ENCODE assay signal across 9 cellular contexts in genomic region chr11:118996926-118997626, GRCh38. TPM values are rescaled to one million over a fixed set of nuclear protein-coding genes. Genes with fewer than 3 reads are reported as not detected.
DNase-seq lines count a peak whose midpoint lies in the region; ATAC-seq and TF ChIP-seq lines count a peak whose summit lies in the region.
"Had no signal": no experiment of that assay in that cellular context is flagged by ENCODE, and none has a peak within 500 bp of the region (broad histone marks: within the 10 kb centered on the region; RNA-seq: fewer than 3 reads in every experiment).

No MANE protein-coding gene starts in this region.

- 47% methylated on average over 9 of the region's 22 CpGs; no CpG with 5 or more reads in 1 of the 2 experiments for WGBS in IMR-90 (ENCODE audit: extremely low coverage in 2 of 2, insufficient read length in 1 of 2), 2 experiments

- peak overlapping the region; percentile 99 for H3K4me3 Mint-ChIP-seq in WTC11
- H3K4me3 Mint-ChIP-seq in effector memory CD8-positive, alpha-beta T cell: peak overlapping the region; percentile 82 to 95

- H3K36me3 Mint-ChIP-seq in WTC11: peaks cover 40% of the 10 kb centered on the region
- H3K36me3 Mint-ChIP-seq in effector memory CD8-positive, alpha-beta T cell (ENCODE audit: insufficient read depth): peaks cover 38% of the 10 kb centered on the region

- H2BK15ac ChIP-seq in IMR-90 (ENCODE audit: low read depth, low read length): 0 out of 3 replicates have a peak overlapping the region, but pooled peaks have one; percentile 17

- TF ChIP-seq CTCF in IMR-90 (conservative IDR thresholded peaks at IDR 0.05; ENCODE audit: low read depth, low read length) (peak; percentile 27; the same call in 1 of the 2 replicates), WTC11 (IDR thresholded peaks at IDR 0.05) (no peak), mucosa of descending colon (IDR thresholded peaks at IDR 0.05) (no peak), tibial artery (IDR thresholded peaks at IDR 0.05) (peak in 1 of 2 experiments; percentile 8)

- H3K56ac ChIP-seq in IMR-90 (ENCODE audit: extremely low read depth, insufficient read depth, low read length): peak overlapping the region; percentile 37

- no peak overlapping the region for H2BK20ac ChIP-seq in IMR-90 (ENCODE audit: low read depth, low read length)

- H3K4me3 ChIP-seq in BLaER1 treated with 17β-estradiol and CSF1 and Interleukin-3, amounts not matched to agents 10 nM and 100 nM: peak overlapping the region; percentile 76 to 94 (median 83)
- H3K4me3 ChIP-seq in IMR-90 (ENCODE audit: insufficient read depth, low read depth, low read length): peak overlapping the region; percentile 83
- peak overlapping the region; percentile 78 for H3K4me3 ChIP-seq in mucosa of descending colon
- peak overlapping the region; percentile 75 to 76 for H3K4me3 ChIP-seq in tibial artery

- no peaks in the 10 kb centered on the region for H3K27me3 Mint-ChIP-seq in WTC11 (ENCODE audit: low read depth)
- no peaks in the 10 kb centered on the region for H3K27me3 Mint-ChIP-seq in effector memory CD8-positive, alpha-beta T cell

- POLR2A ChIA-PET in IMR-90 (lab: Charles Lee; ENCODE audit: unreplicated experiment) (interaction anchor here (0.6 kb wide), 1 partner anchor 340 kb away, joined by 3 read pairs; no protein-coding TSS in a partner anchor), WTC11 (lab: Charles Lee) (interaction anchor here (0.5 to 1.5 kb wide), 5 partner anchors 12 to 362 kb away, joined by 3 to 7 read pairs (median 4); partner anchors contain the start of gene HYOU1)

- peaks cover 22 to 50% of the 10 kb centered on the region in 2 experiments for H3K79me1 ChIP-seq in IMR-90 (ENCODE audit: low read depth in 1 of 2, low read length in 2 of 2)

- peak overlapping the region; percentile 80 for H2AK5ac ChIP-seq in IMR-90 (ENCODE audit: low read depth, low read length)

- H3K9me1 ChIP-seq in IMR-90 (ENCODE audit: insufficient read depth, low read length): peaks cover 8% of the 10 kb centered on the region

- CTCF ChIA-PET in IMR-90 (lab: Yijun Ruan, JAX): no interaction called here
- CTCF ChIA-PET in WTC11 (lab: Charles Lee): interaction anchor here (0.6 to 2.8 kb wide), 10 partner anchors 8 to 362 kb away, joined by 3 to 12 read pairs (median 4); partner anchors contain the start of gene UPK2

- H3K18ac ChIP-seq in IMR-90 (ENCODE audit: low read depth, low read length): no peak overlapping the region

- no peak overlapping the region for H2BK120ac ChIP-seq in IMR-90 (ENCODE audit: low read depth, low read length)

- peak overlapping the region; percentile 97; the same call in 1 of the 2 replicates for H3K14ac ChIP-seq in IMR-90 (replicated peaks; ENCODE audit: low read depth, low read length)

- H3K27ac ChIP-seq in BLaER1 treated with 17β-estradiol and CSF1 and Interleukin-3, amounts not matched to agents 10 nM and 100 nM: peak overlapping the region in 10 of 11 experiments; percentile 19 to 83 (median 77); a peak in 20 of 22 replicates
- H3K27ac ChIP-seq in IMR-90 (ENCODE audit: insufficient read depth, low read length) (peak overlapping the region; percentile 62), tibial artery (peak overlapping the region; percentile 83 to 87)

- intact Hi-C loops in IMR-90 (cut with micrococcal nuclease): no loop called here
- intact Hi-C loops in mucosa of descending colon (cut with DNase I, micrococcal nuclease): no loop called here
- intact Hi-C loops in tibial artery (cut with DNase I; ENCODE audit: low total_unique reads): no loop called here

- peaks cover 25 to 36% (median 29%) of the 10 kb centered on the region in 10 experiments for H3K4me1 ChIP-seq in BLaER1 treated with 17β-estradiol and CSF1 and Interleukin-3, amounts not matched to agents 10 nM and 100 nM
- H3K4me1 ChIP-seq in IMR-90 (ENCODE audit: control insufficient read depth, insufficient read depth, low read length) (peaks cover 7% of the 10 kb centered on the region), mucosa of descending colon (ENCODE audit: low read depth) (peaks cover 5% of the 10 kb centered on the region), tibial artery (peaks cover 0 to 36% (median 26%) of the 10 kb centered on the region in 4 donors)

- peak overlapping the region; percentile 98 for H3K27ac Mint-ChIP-seq in WTC11
- H3K27ac Mint-ChIP-seq in effector memory CD8-positive, alpha-beta T cell: peak overlapping the region; percentile 98 to 99

- no peaks in the 10 kb centered on the region; a peak in 1 of 22 replicates for H4K20me1 ChIP-seq in BLaER1 treated with 17β-estradiol and CSF1 and Interleukin-3, amounts not matched to agents 10 nM and 100 nM
- no peaks in the 10 kb centered on the region for H4K20me1 ChIP-seq in IMR-90 (ENCODE audit: insufficient read depth, low read length)

- no TSS peak for BruUV-seq in IMR-90 (replicated peaks; lab: Mats Ljungman, UMichigan)

- peaks cover 0 to 24% (median 16%) of the 10 kb centered on the region in 11 experiments; a peak in 19 of 22 replicates for H3K9me3 ChIP-seq in BLaER1 treated with 17β-estradiol and CSF1 and Interleukin-3, amounts not matched to agents 10 nM and 100 nM (replicated peaks in 1 of 11)
- H3K9me3 ChIP-seq in IMR-90 (ENCODE audit: control insufficient read depth, insufficient read depth, low read length) (no peaks in the 10 kb centered on the region), mucosa of descending colon (no peaks in the 10 kb centered on the region), tibial artery (no peaks in the 10 kb centered on the region)

- peaks cover 26% of the 10 kb centered on the region for H3K4me1 Mint-ChIP-seq in WTC11
- H3K4me1 Mint-ChIP-seq in effector memory CD8-positive, alpha-beta T cell (ENCODE audit: low read depth in 2 of 2): peaks cover 25 to 26% of the 10 kb centered on the region in 2 donors

- peak overlapping the region; percentile 91 for H3K4ac ChIP-seq in IMR-90 (ENCODE audit: low read depth, low read length)

- H2AK9ac ChIP-seq in IMR-90 (replicated peaks; ENCODE audit: low read depth, low read length, poor library complexity): peak overlapping the region; percentile 18

- no peaks in the 10 kb centered on the region for H3K27me3 ChIP-seq in BLaER1 treated with 17β-estradiol and CSF1 and Interleukin-3, amounts not matched to agents 10 nM and 100 nM
- H3K27me3 ChIP-seq in IMR-90 (ENCODE audit: control insufficient read depth, insufficient read depth, low read length): no peaks in the 10 kb centered on the region
- no peaks in the 10 kb centered on the region for H3K27me3 ChIP-seq in tibial artery

- H3K23ac ChIP-seq in IMR-90 (ENCODE audit: low read depth, low read length): peak overlapping the region; percentile 96

- H4K5ac ChIP-seq in IMR-90 (ENCODE audit: low read depth, low read length): peak overlapping the region; percentile 90

- H2BK5ac ChIP-seq in IMR-90 (ENCODE audit: low read depth, low read length, poor library complexity, severe bottlenecking): peak overlapping the region; percentile 63

- in situ Hi-C loops in IMR-90 (cut with MboI; ENCODE audit: low sequenced_read_pairs): no loop called here

- peak overlapping the region; percentile 90 to 99 (median 96) for H3K4me2 ChIP-seq in BLaER1 treated with 17β-estradiol and CSF1 and Interleukin-3, amounts not matched to agents 10 nM and 100 nM
- H3K4me2 ChIP-seq in IMR-90 (ENCODE audit: low read depth, low read length): peak overlapping the region; percentile 98

- peak overlapping the region; percentile 83 for H4K91ac ChIP-seq in IMR-90 (ENCODE audit: insufficient read depth, low read depth, low read length)

- ATAC-seq in GM19324 (IDR thresholded peaks at IDR 0.05; ENCODE audit: low FRiP score, unreplicated experiment) (peak; percentile 15), IMR-90 (ENCODE audit: low read depth) (peak; percentile 21), WTC11 (peak; percentile 8), mucosa of descending colon (peak; percentile 26)
- ATAC-seq in effector memory CD8-positive, alpha-beta T cell (replicated peaks): peak; percentile 12

- dilution Hi-C loops in IMR-90 (cut with HindIII; ENCODE audit: low sequenced_read_pairs, unreplicated experiment): no loop called here

- peaks cover 23 to 46% (median 38%) of the 10 kb centered on the region in 11 experiments for H3K36me3 ChIP-seq in BLaER1 treated with 17β-estradiol and CSF1 and Interleukin-3, amounts not matched to agents 10 nM and 100 nM
- H3K36me3 ChIP-seq in IMR-90 (ENCODE audit: control insufficient read depth, insufficient read depth, low read length) (peaks cover 4% of the 10 kb centered on the region), mucosa of descending colon (ENCODE audit: low read depth) (no peaks in the 10 kb centered on the region), tibial artery (peaks cover 16 to 28% (median 25%) of the 10 kb centered on the region in 3 donors)

- H3K9me3 Mint-ChIP-seq in WTC11: peaks cover 6% of the 10 kb centered on the region
- no peaks in the 10 kb centered on the region for H3K9me3 Mint-ChIP-seq in effector memory CD8-positive, alpha-beta T cell

- TF ChIP-seq RAD21 in IMR-90 (IDR thresholded peaks at IDR 0.05; ENCODE audit: low read length): no peak

- no peak for TF ChIP-seq POLR2A in IMR-90 (IDR thresholded peaks at IDR 0.05; ENCODE audit: low read depth, low read length)

- peak overlapping the region; percentile 67 to 87 (median 84) for H3K9ac ChIP-seq in BLaER1 treated with 17β-estradiol and CSF1 and Interleukin-3, amounts not matched to agents 10 nM and 100 nM
- peak overlapping the region; percentile 87 for H3K9ac ChIP-seq in IMR-90 (ENCODE audit: low read depth, low read length)

- H2AFZ ChIP-seq in IMR-90 (replicated peaks; ENCODE audit: low read length, poor library complexity): peak overlapping the region; percentile 93

- DNase-seq in IMR-90 (peak; percentile 44), WTC11 (ENCODE audit: low spot score) (no peak), mucosa of descending colon (no peak), tibial artery (no peak), NCI-H2081 treated with DMSO at 0.1 percent for 48 hours (lab: John Stamatoyannopoulos, UW) (no peak)
- peak; percentile 14 to 26 (median 23) for DNase-seq in effector memory CD8-positive, alpha-beta T cell

- H4K8ac ChIP-seq in IMR-90 (ENCODE audit: low read depth in 2 of 2, low read length in 2 of 2): peak overlapping the region; percentile 92 to 93

RNA-seq across cellular contexts. Expression of gene CENATAC, which starts 0.9 kb away (rescaled TPM):
- total RNA-seq in IMR-90 (2012; rRNA removed): 13.1 and 15.3 TPM in 2 replicates
- 15.0 and 16.7 TPM in 2 replicates for polyA plus RNA-seq in IMR-90 (2012; rRNA removed)
- polyA plus RNA-seq in IMR-90 (2012; cell fraction: cytosol; rRNA removed): 4.5 and 6.8 TPM in 2 replicates
- 63.1 and 120 TPM in 2 replicates for polyA plus RNA-seq in IMR-90 (2012; cell fraction: nucleus; rRNA removed; ENCODE audit: low replicate concordance)
- 39.1 to 42.1 TPM (median 41.7 TPM) in 3 replicates for total RNA-seq in WTC11 (2021)
- total RNA-seq in mucosa of descending colon: 10 to 100 TPM; 24.6 to 33.4 (median 30.9) TPM

RNA-seq across cellular contexts. Expression of gene RPS25, which starts 21.1 kb away (rescaled TPM):
- 727 and 842 TPM in 2 replicates for total RNA-seq in IMR-90 (2012; rRNA removed)
- polyA plus RNA-seq in IMR-90 (2012; rRNA removed): 905 and 1,237 TPM in 2 replicates
- 303 and 612 TPM in 2 replicates for polyA plus RNA-seq in IMR-90 (2012; cell fraction: cytosol; rRNA removed)
- 63.8 and 509 TPM in 2 replicates for polyA plus RNA-seq in IMR-90 (2012; cell fraction: nucleus; rRNA removed; ENCODE audit: low replicate concordance)
- 1,349 to 1,504 TPM (median 1,464 TPM) in 3 replicates for total RNA-seq in WTC11 (2021)
- 100 to 1,000 TPM; 721 to 887 (median 781) TPM for total RNA-seq in mucosa of descending colon

RNA-seq across cellular contexts. Expression of gene TRAPPC4, which starts 21.5 kb away (rescaled TPM):
- total RNA-seq in IMR-90 (2012; rRNA removed) (102 and 151 TPM in 2 replicates), WTC11 (2021) (65.1 to 75.7 TPM (median 65.5 TPM) in 3 replicates), mucosa of descending colon (10 to 100 TPM; 52.7 to 58.4 (median 57.4) TPM)
- 162 and 253 TPM in 2 replicates for polyA plus RNA-seq in IMR-90 (2012; rRNA removed)
- 74.8 and 107 TPM in 2 replicates for polyA plus RNA-seq in IMR-90 (2012; cell fraction: cytosol; rRNA removed)
- 52.9 and 66.6 TPM in 2 replicates for polyA plus RNA-seq in IMR-90 (2012; cell fraction: nucleus; rRNA removed; ENCODE audit: low replicate concordance)

RNA-seq across cellular contexts. Expression of gene FOXR1, which starts 25.5 kb away (rescaled TPM):
- total RNA-seq in IMR-90 (2012; rRNA removed): not detected in 2 replicates
- not detected in 2 replicates for polyA plus RNA-seq in IMR-90 (2012; rRNA removed)
- polyA plus RNA-seq in IMR-90 (2012; cell fraction: cytosol; rRNA removed): not detected in 2 replicates
- not detected in 2 replicates for polyA plus RNA-seq in IMR-90 (2012; cell fraction: nucleus; rRNA removed; ENCODE audit: low replicate concordance)
- total RNA-seq in WTC11 (2021): not detected in 3 replicates
- total RNA-seq in mucosa of descending colon: not detected
- total RNA-seq: subcutaneous adipose tissue had no signal

RNA-seq across cellular contexts. Expression of gene SLC37A4, which starts 33.6 kb away (rescaled TPM):
- total RNA-seq in IMR-90 (2012; rRNA removed) (7.5 and 8.3 TPM in 2 replicates), WTC11 (2021) (48.6 to 57.0 TPM (median 54.5 TPM) in 3 replicates), mucosa of descending colon (10 to 100 TPM; 23.3 to 70.8 (median 57.0) TPM)
- 14.3 and 15.1 TPM in 2 replicates for polyA plus RNA-seq in IMR-90 (2012; rRNA removed)
- 12.5 and 14.1 TPM in 2 replicates for polyA plus RNA-seq in IMR-90 (2012; cell fraction: cytosol; rRNA removed)
- polyA plus RNA-seq in IMR-90 (2012; cell fraction: nucleus; rRNA removed; ENCODE audit: low replicate concordance): 40.1 and 57.8 TPM in 2 replicates

Comparison
In these comparisons a context has a peak if more than half of its experiments do, and no peak if none do; other contexts are left out.
1. DNase-seq: peak in IMR-90 (single experiment) and effector memory CD8-positive, alpha-beta T cell (3 of 3); none in WTC11 (single experiment), mucosa of descending colon (0 of 3), tibial artery (0 of 2) and NCI-H2081 treated with DMSO at 0.1 percent for 48 hours (single experiment).
2. Peak in every context shown above with its lines, with median percentiles within 50 percentile points of each other: H3K27ac ChIP-seq, H3K4me3 ChIP-seq and ATAC-seq.